In the genomic region with DNA sequence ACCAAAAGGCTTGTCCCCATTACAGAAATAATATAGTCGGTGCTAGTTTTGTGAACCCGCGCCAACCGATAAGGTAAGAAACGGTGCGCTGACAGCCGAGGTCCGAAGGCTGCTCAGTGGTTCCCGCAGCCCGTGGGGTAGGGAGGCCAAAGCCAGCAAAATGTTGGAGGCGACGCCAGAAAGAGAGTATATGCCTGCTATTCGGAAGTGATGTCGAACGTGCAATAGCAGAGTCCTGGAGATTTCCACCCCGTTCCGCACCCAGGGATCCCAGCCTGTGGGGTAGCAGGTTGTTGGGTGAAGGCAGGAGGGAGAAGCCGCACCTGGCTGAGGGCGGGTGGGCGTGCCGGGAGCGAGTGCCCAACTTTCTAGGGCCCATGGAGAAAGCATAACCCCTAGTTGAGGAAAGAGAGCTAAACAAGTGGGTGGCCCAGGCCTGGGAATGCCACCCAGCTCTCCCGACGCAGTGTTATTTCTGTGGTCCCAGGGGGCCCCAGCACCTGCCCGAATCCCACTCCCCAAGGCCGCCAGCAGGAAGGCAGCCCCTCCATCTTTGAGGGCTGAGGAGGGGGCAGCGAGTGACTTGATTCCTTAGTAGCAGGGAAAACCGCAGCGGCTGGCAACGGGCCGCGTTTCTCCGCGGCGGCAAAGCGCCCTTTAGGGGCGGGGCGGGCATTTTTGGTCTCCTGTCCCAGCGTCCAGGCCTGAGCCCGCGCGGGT, we compare ENCODE assay signal across 25 cellular contexts. TPM values are rescaled to one million over a fixed set of nuclear protein-coding genes. Genes with fewer than 3 reads are reported as not detected.
DNase-seq lines count a peak whose midpoint lies in the region; ATAC-seq and TF ChIP-seq lines count a peak whose summit lies in the region.
"Had no signal": no experiment of that assay in that cellular context is flagged by ENCODE, and none has a peak within 500 bp of the region (broad histone marks: within the 10 kb centered on the region; RNA-seq: fewer than 3 reads in every experiment).

No MANE protein-coding gene starts in this region.

- no peak overlapping the region for H3K18ac ChIP-seq in trophoblast cell (ENCODE audit: low read length)

- DNase-seq in DMS53 (lab: John Stamatoyannopoulos, UW) = peak; percentile 26
- no peak for DNase-seq in DMS53 treated with DMSO at 0.1 percent for 48 hours (lab: John Stamatoyannopoulos, UW; ENCODE audit: unreplicated experiment)
- peak in 50 of 58 donors; percentile 19 to 89 (median 68) for DNase-seq in anterior cingulate cortex (lab: John Stamatoyannopoulos, UW)
- no peak for DNase-seq in iPS DF 6.9 (ENCODE audit: low read depth, low spot score)
- no peak for DNase-seq in trophoblast cell
- DNase-seq in foreskin keratinocyte = no peak
- no peak for DNase-seq in DMS79 treated with DMSO at 0.1 percent for 48 hours (lab: John Stamatoyannopoulos, UW)
- DNase-seq: activated T-cell treated with anti-CD3 and anti-CD28 coated beads, Interleukin-2, amount 50 U/mL, for 72 hours; AML-193; brain microvascular endothelial cell; EL; gastrocnemius medialis; GM23248; naive B cell; NCI-H1694 treated with DMSO at 0.1 percent for 48 hours; NCI-H226; NK-92 treated with Interleukin-12 subunit alpha and Interleukin-12 subunit beta, amount 100 ng/mL, for 24 hours; Peyer's patch; stimulated activated CD4-positive, alpha-beta T cell treated with anti-CD3 and anti-CD28 coated beads, Interleukin-2, amount 100 ng/mL, for 24 hours; T1000 had no signal

- no peak overlapping the region for H2BK12ac ChIP-seq in trophoblast cell (ENCODE audit: low read length)

- H2BK120ac ChIP-seq in trophoblast cell (ENCODE audit: insufficient read depth, low read length, poor library complexity) = no peak overlapping the region

- peak overlapping the region; percentile 37 for H3K4me2 ChIP-seq in trophoblast cell (ENCODE audit: low read length)

- H3K9ac ChIP-seq in trophoblast cell (ENCODE audit: low read length) = no peak overlapping the region
- H3K9ac ChIP-seq: GM23248, parathyroid adenoma had no signal

- H4K8ac ChIP-seq in trophoblast cell (ENCODE audit: low read depth, low read length) = no peak overlapping the region

- no peaks in the 10 kb centered on the region for H3K79me2 ChIP-seq in trophoblast cell (ENCODE audit: control insufficient read depth, insufficient read depth, low read length, poor library complexity)
- H3K79me2 ChIP-seq: parathyroid adenoma had no signal

- no peak overlapping the region for H3K14ac ChIP-seq in trophoblast cell (ENCODE audit: low read length)

- no peak overlapping the region for H2BK5ac ChIP-seq in trophoblast cell (ENCODE audit: low read depth, low read length, poor library complexity)

- H3K9me3 ChIP-seq in iPS DF 6.9 (ENCODE audit: control insufficient read depth, insufficient read depth, low read length) (no peaks in the 10 kb centered on the region), trophoblast cell (ENCODE audit: insufficient read depth, low read depth, low read length) (peaks cover 2% of the 10 kb centered on the region)
- H3K9me3 ChIP-seq: gastrocnemius medialis, Peyer's patch, SJSA1 had no signal

- no peaks in the 10 kb centered on the region; the same call in 1 of the 2 replicates for H3K27me3 ChIP-seq in iPS DF 6.9 (ENCODE audit: control insufficient read depth, insufficient read depth, low read length)
- H3K27me3 ChIP-seq in trophoblast cell (ENCODE audit: insufficient read depth, low read length) = peaks cover 25% of the 10 kb centered on the region
- peaks cover 64% of the 10 kb centered on the region for H3K27me3 ChIP-seq in foreskin keratinocyte
- H3K27me3 ChIP-seq: SJSA1 had no signal

- H3K4ac ChIP-seq in trophoblast cell (ENCODE audit: low read depth, low read length) = no peak overlapping the region

- H3K79me1 ChIP-seq in trophoblast cell (ENCODE audit: low read length) = no peaks in the 10 kb centered on the region

- WGBS in iPS DF 6.9 (ENCODE audit: insufficient coverage, insufficient read length) = no CpG with 5 or more reads among the region's 42 CpGs
- WGBS in trophoblast cell (ENCODE audit: extremely low coverage, insufficient coverage, insufficient read length) = no CpG with 5 or more reads among the region's 42 CpGs

- H2AK5ac ChIP-seq in trophoblast cell (ENCODE audit: low read length) = no peak overlapping the region

- no peak for ATAC-seq in HG03432 (IDR thresholded peaks at IDR 0.05; ENCODE audit: unreplicated experiment)
- ATAC-seq in foreskin keratinocyte = no peak
- ATAC-seq: activated naive CD4-positive, alpha-beta T cell treated with anti-CD3 and anti-CD28 coated beads, Interleukin-2, amount 50 U/mL, for 72 hours; activated T-cell treated with anti-CD3 and anti-CD28 coated beads, Interleukin-2, amount 50 U/mL, for 72 hours; gastrocnemius medialis had no signal

- H3K4me1 ChIP-seq in iPS DF 6.9 (ENCODE audit: control insufficient read depth, insufficient read depth, low read length) = peaks cover 7% of the 10 kb centered on the region; the same call in 1 of the 2 replicates
- H3K4me1 ChIP-seq in trophoblast cell (ENCODE audit: control insufficient read depth in 1 of 2, insufficient read depth in 2 of 2, low read length in 2 of 2) = no peaks in the 10 kb centered on the region
- H3K4me1 ChIP-seq in foreskin keratinocyte = peaks cover 10% of the 10 kb centered on the region
- H3K4me1 ChIP-seq: parathyroid adenoma had no signal

- H3K27ac ChIP-seq in iPS DF 6.9 (ENCODE audit: low read length) (no peak overlapping the region), trophoblast cell (ENCODE audit: low read depth, low read length) (no peak overlapping the region), foreskin keratinocyte (no peak overlapping the region)
- H3K27ac ChIP-seq: 22Rv1, brain microvascular endothelial cell, gastrocnemius medialis, GM23248, parathyroid adenoma, Peyer's patch, SJSA1 had no signal

- no peak overlapping the region for H3K23ac ChIP-seq in trophoblast cell (ENCODE audit: low read length)

- no peak for TF ChIP-seq CTCF in foreskin keratinocyte (conservative IDR thresholded peaks at IDR 0.05)

- H3K36me3 ChIP-seq in iPS DF 6.9 (ENCODE audit: control insufficient read depth, insufficient read depth, low read length) (no peaks in the 10 kb centered on the region), trophoblast cell (ENCODE audit: control insufficient read depth in 1 of 2, insufficient read depth in 2 of 2, low read length in 2 of 2) (no peaks in the 10 kb centered on the region)
- H3K36me3 ChIP-seq: brain microvascular endothelial cell, gastrocnemius medialis, Peyer's patch, SJSA1 had no signal

- H4K91ac ChIP-seq in trophoblast cell (ENCODE audit: low read depth, low read length) = no peak overlapping the region

- no peak overlapping the region for H4K12ac ChIP-seq in trophoblast cell (ENCODE audit: low read depth, low read length)

- H3K4me3 ChIP-seq in iPS DF 6.9 (ENCODE audit: low read length) (peak overlapping the region; percentile 11; the same call in 1 of the 2 replicates), trophoblast cell (ENCODE audit: low read depth, low read length) (no peak overlapping the region)
- H3K4me3 ChIP-seq: gastrocnemius medialis, GM23248, Peyer's patch, SJSA1 had no signal

- no peak overlapping the region for H2AFZ ChIP-seq in trophoblast cell (ENCODE audit: insufficient read depth, low read length, poor library complexity)
- H2AFZ ChIP-seq: GM23248, parathyroid adenoma had no signal

RNA-seq across cellular contexts. Expression of gene SOX2, which starts 7.9 kb away (rescaled TPM):
- polyA plus RNA-seq in trophoblast cell (2013) = 0.25 and 0.30 TPM in 2 replicates
- total RNA-seq in foreskin keratinocyte = 0.07 and 0.32 TPM in 2 replicates
- 0.03 and 0.09 TPM in 2 replicates for polyA plus RNA-seq in foreskin keratinocyte
- total RNA-seq: GM23248 had no signal
- polyA plus RNA-seq: GM23248 had no signal

Comparison
In these comparisons a context has a peak if more than half of its experiments do, and no peak if none do; other contexts are left out.
1. DNase-seq: peak in DMS53 (single experiment) and anterior cingulate cortex (50 of 58); none in DMS53 treated with DMSO at 0.1 percent for 48 hours (single experiment), iPS DF 6.9 (single experiment), trophoblast cell (0 of 2), foreskin keratinocyte (0 of 2) and DMS79 treated with DMSO at 0.1 percent for 48 hours (single experiment).